1 cellular context compared by ENCODE assay signal in genomic region chr19:36214388-36215275, GRCh38.
TF ChIP-seq lines count a peak whose summit lies in the region.

ZNF146 (plus strand) TSS chr19:36215106; CDS start chr19:36236441, 21,335 bp downstream.
ZNF565 (minus strand) TSS chr19:36214665; CDS start chr19:36201985, 12,680 bp downstream.

TF ChIP-seq in HEK293, 187 proteins besides CTCF, POLR2A, EP300 and RAD21 (continued from another document and continues in another):
- TF ChIP-seq HIC1 (tag by site-specific recombination; IDR thresholded peaks at IDR 0.05) (peak; percentile 99), ZXDB (tag by site-specific recombination; IDR thresholded peaks at IDR 0.05) (peak; percentile 98), ZNF211 (tag by site-specific recombination; IDR thresholded peaks at IDR 0.05; ENCODE audit: low read depth) (no peak), ZNF473 (tag by site-specific recombination; IDR thresholded peaks at IDR 0.05) (no peak), ZNF654 (tag by site-specific recombination; IDR thresholded peaks at IDR 0.05; ENCODE audit: low read depth) (no peak), ZBTB11 (tag by site-specific recombination; conservative IDR thresholded peaks at IDR 0.05; ENCODE audit: low read depth) (peak; percentile 73), ZBTB6 (tag by site-specific recombination; IDR thresholded peaks at IDR 0.05) (peak; percentile 85), TCF7L2 (IDR thresholded peaks at IDR 0.05; ENCODE audit: borderline replicate concordance, low read depth, low read length) (no peak), PRDM6 (tag by site-specific recombination; IDR thresholded peaks at IDR 0.05) (no peak), ZNF768 (tag by site-specific recombination; IDR thresholded peaks at IDR 0.05) (no peak), ZNF221 (tag by site-specific recombination; IDR thresholded peaks at IDR 0.05; ENCODE audit: borderline replicate concordance) (no peak), SCRT2 (tag by site-specific recombination; IDR thresholded peaks at IDR 0.05) (no peak), ZBTB44 (tag by site-specific recombination; IDR thresholded peaks at IDR 0.05) (no peak), GFI1B (tag by site-specific recombination; IDR thresholded peaks at IDR 0.05) (no peak), ZNF707 (tag by site-specific recombination; IDR thresholded peaks at IDR 0.05) (no peak), SP2 (tag by site-specific recombination; IDR thresholded peaks at IDR 0.05) (peak; percentile 96), ZNF248 (tag by site-specific recombination; IDR thresholded peaks at IDR 0.05) (no peak), ZNF510 (tag by site-specific recombination; IDR thresholded peaks at IDR 0.05; ENCODE audit: insufficient replicate concordance) (no peak), ZNF37A (tag by site-specific recombination; IDR thresholded peaks at IDR 0.05) (no peak), ZNF157 (tag by site-specific recombination; IDR thresholded peaks at IDR 0.05) (no peak), ZNF26 (tag by site-specific recombination; IDR thresholded peaks at IDR 0.05) (no peak), RBAK (tag by site-specific recombination; IDR thresholded peaks at IDR 0.05) (no peak), MYNN (tag by site-specific recombination; IDR thresholded peaks at IDR 0.05; ENCODE audit: borderline replicate concordance) (no peak), ZNF580 (tag by site-specific recombination; IDR thresholded peaks at IDR 0.05) (peak; percentile 99), ZNF792 (tag by site-specific recombination; IDR thresholded peaks at IDR 0.05) (no peak; the same call in 1 of the 2 replicates), ZNF660 (tag by site-specific recombination; IDR thresholded peaks at IDR 0.05) (no peak; the same call in 1 of the 2 replicates), ZIC2 (tag by site-specific recombination; IDR thresholded peaks at IDR 0.05) (peak; percentile 61; the same call in 1 of the 2 replicates), ZNF132 (tag by site-specific recombination; IDR thresholded peaks at IDR 0.05; ENCODE audit: borderline replicate concordance) (no peak), ZSCAN23 (tag by site-specific recombination; IDR thresholded peaks at IDR 0.05) (no peak), ZNF514 (tag by site-specific recombination; IDR thresholded peaks at IDR 0.05) (no peak), ZNF560 (tag by site-specific recombination; IDR thresholded peaks at IDR 0.05; ENCODE audit: borderline replicate concordance) (no peak), SETDB1 (IDR thresholded peaks at IDR 0.05; ENCODE audit: insufficient read length, low read length) (no peak), ZBTB21 (tag by site-specific recombination; IDR thresholded peaks at IDR 0.05) (peak; percentile 99), ZNF544 (tag by site-specific recombination; IDR thresholded peaks at IDR 0.05) (no peak), ZNF501 (tag by site-specific recombination; IDR thresholded peaks at IDR 0.05) (peak; percentile 93), ZNF311 (tag by site-specific recombination; IDR thresholded peaks at IDR 0.05; ENCODE audit: borderline replicate concordance) (no peak), ZNF48 (tag by site-specific recombination; IDR thresholded peaks at IDR 0.05) (no peak), ZNF302 (tag by site-specific recombination; IDR thresholded peaks at IDR 0.05; ENCODE audit: low read depth) (peak; percentile 63; the same call in 1 of the 2 replicates), ZNF843 (tag by site-specific recombination; IDR thresholded peaks at IDR 0.05) (peak; percentile 39; the same call in 1 of the 2 replicates), ZNF449 (tag by site-specific recombination; IDR thresholded peaks at IDR 0.05) (0 out of 2 replicates have a peak, but pooled peaks have one; percentile 29), BCL11A (tag by site-specific recombination; IDR thresholded peaks at IDR 0.05; ENCODE audit: low read depth) (peak; percentile 93), ZNF18 (tag by site-specific recombination; IDR thresholded peaks at IDR 0.05) (0 out of 2 replicates have a peak, but pooled peaks have one; percentile 88), ZNF548 (tag by site-specific recombination; IDR thresholded peaks at IDR 0.05) (no peak), ZNF76 (tag by site-specific recombination; IDR thresholded peaks at IDR 0.05; ENCODE audit: borderline replicate concordance, low read depth) (peak; percentile 100), ZSCAN30 (tag by site-specific recombination; IDR thresholded peaks at IDR 0.05) (peak; percentile 66), ZNF488 (tag by site-specific recombination; IDR thresholded peaks at IDR 0.05) (no peak), ZNF629 (tag by site-specific recombination; IDR thresholded peaks at IDR 0.05) (peak; percentile 100), ZNF202 (tag by site-specific recombination; IDR thresholded peaks at IDR 0.05; ENCODE audit: borderline replicate concordance) (no peak), ZBTB48 (tag by site-specific recombination; IDR thresholded peaks at IDR 0.05) (0 out of 2 replicates have a peak, but pooled peaks have one; percentile 93), ZNF19 (tag by site-specific recombination; IDR thresholded peaks at IDR 0.05; ENCODE audit: low read depth) (no peak), ZNF140 (tag by site-specific recombination; IDR thresholded peaks at IDR 0.05) (no peak), KLF9 (tag by site-specific recombination; IDR thresholded peaks at IDR 0.05; ENCODE audit: low read depth) (peak; percentile 100), ZNF112 (tag by site-specific recombination; IDR thresholded peaks at IDR 0.05) (no peak), ZNF555 (tag by site-specific recombination; conservative IDR thresholded peaks at IDR 0.05) (no peak), ZNF292 (tag by site-specific recombination; IDR thresholded peaks at IDR 0.05; ENCODE audit: borderline replicate concordance, low read depth) (no peak)
